Comparison of ENCODE assay signal across 11 cellular contexts in genomic region chr6:46128476-46128875, GRCh38. TPM values are rescaled to one million over a fixed set of nuclear protein-coding genes. Genes with fewer than 3 reads are reported as not detected.
DNase-seq lines count a peak whose midpoint lies in the region; ATAC-seq and TF ChIP-seq lines count a peak whose summit lies in the region.
"Had no signal": no experiment of that assay in that cellular context is flagged by ENCODE, and none has a peak within 500 bp of the region (broad histone marks: within the 10 kb centered on the region; RNA-seq: fewer than 3 reads in every experiment).

No MANE protein-coding gene starts in this region.

- no peak for TF ChIP-seq POLR2A in HCT116 (IDR thresholded peaks at IDR 0.05; ENCODE audit: borderline replicate concordance, extremely low read depth, insufficient read depth, insufficient read length)

- no peaks in the 10 kb centered on the region for H4K20me1 ChIP-seq in HCT116 (ENCODE audit: insufficient read depth)

- WGBS in psoas muscle, 3 donors: 63 to 89% (median 71%) methylated on average over 3 of the region's 3 CpGs

- no peaks in the 10 kb centered on the region for H3K9me2 ChIP-seq in HCT116 (ENCODE audit: insufficient read depth)

- H3K79me2 ChIP-seq in HCT116 (ENCODE audit: insufficient read depth, low read length): peaks cover 4% of the 10 kb centered on the region

- H2AFZ ChIP-seq in HCT116 (ENCODE audit: low read depth, low read length, poor library complexity, severe bottlenecking): no peak overlapping the region

- H3K4me3 ChIP-seq in HCT116 (replicated peaks in 1 of 2; ENCODE audit: low read depth in 1 of 2, low read length in 2 of 2) (peak overlapping the region; percentile 86 to 92; a peak in 3 of 4 replicates), psoas muscle (peak overlapping the region; percentile 94)

- H3K4me1 ChIP-seq in HCT116 (ENCODE audit: control insufficient read depth in 1 of 2, insufficient read depth in 2 of 2, low read length in 2 of 2) (peaks cover 3 to 11% of the 10 kb centered on the region in 2 experiments; a peak in 3 of 4 replicates), psoas muscle (peaks cover 31% of the 10 kb centered on the region)
- H3K4me1 ChIP-seq: Peyer's patch had no signal

- no TSS peak for BruUV-seq in HCT116 (replicated peaks; lab: Mats Ljungman, UMichigan)

- H3K27me3 Mint-ChIP-seq in activated CD8-positive, alpha-beta memory T cell treated with anti-CD3 and anti-CD28 coated beads, Interleukin-2, amount 10 ng/mL, durations not matched to agents 7 days and 5 days: no peaks in the 10 kb centered on the region
- no peaks in the 10 kb centered on the region for H3K27me3 Mint-ChIP-seq in T-cell

- RAD21 ChIA-PET in HCT116 (lab: Charles Lee; ENCODE audit: low non-redundant PET in 1 of 2, low total read pairs in 2 of 2, uncharacterized antibody in 2 of 2, unreplicated experiment in 2 of 2): no interaction called here

- no peak overlapping the region for H3K27ac ChIP-seq in HCT116 (ENCODE audit: low read depth, low read length)
- H3K27ac ChIP-seq in psoas muscle: peak overlapping the region; percentile 65
- H3K27ac ChIP-seq in substantia nigra (ENCODE audit: low read depth, low read length, poor library complexity, severe bottlenecking): no peak overlapping the region

- H3K27me3 ChIP-seq in HCT116 (ENCODE audit: insufficient read depth, low read length): no peaks in the 10 kb centered on the region
- no peaks in the 10 kb centered on the region for H3K27me3 ChIP-seq in psoas muscle (ENCODE audit: insufficient read depth in 3 of 3, low read length in 2 of 3)
- H3K27me3 ChIP-seq: Peyer's patch, suprapubic skin had no signal

- TF ChIP-seq RAD21 in HCT116 (IDR thresholded peaks at IDR 0.05; ENCODE audit: low read depth): no peak

- H3K27ac Mint-ChIP-seq in activated CD8-positive, alpha-beta memory T cell treated with anti-CD3 and anti-CD28 coated beads, Interleukin-2, amount 10 ng/mL, durations not matched to agents 7 days and 5 days: no peak overlapping the region
- H3K27ac Mint-ChIP-seq in T-cell: peak overlapping the region in 1 of 2 donors; percentile 96

- CTCF ChIA-PET in activated CD8-positive, alpha-beta memory T cell treated with anti-CD3 and anti-CD28 coated beads, Interleukin-2, amount 10 ng/mL, durations not matched to agents 7 days and 5 days (lab: Charles Lee): interaction anchor here (0.7 to 2.2 kb wide), 5 partner anchors 10 to 197 kb away, joined by 3 to 8 read pairs (median 6); partner anchors contain the start of gene ENPP5
- CTCF ChIA-PET in HCT116 (lab: Charles Lee) (interaction anchor here (1.9 kb wide), 1 partner anchor 38 kb away, joined by 8 read pairs; no protein-coding TSS in a partner anchor), T-cell (lab: Charles Lee) (interaction anchor here in 1 of 2 donors (0.7 to 2.4 kb wide), 2 partner anchors 38 to 280 kb away, joined by 3 to 10 read pairs; no protein-coding TSS in a partner anchor)

- no peaks in the 10 kb centered on the region for H3K36me3 ChIP-seq in HCT116 (ENCODE audit: control insufficient read depth in 1 of 2, insufficient read depth in 2 of 2, low read length in 2 of 2)
- H3K36me3 ChIP-seq in psoas muscle (ENCODE audit: insufficient read depth in 1 of 2, low read depth in 1 of 2): no peaks in the 10 kb centered on the region
- H3K36me3 ChIP-seq: Peyer's patch, suprapubic skin had no signal

- TF ChIP-seq CTCF in HCT116 (IDR thresholded peaks at IDR 0.05 in 2 of 3, conservative IDR thresholded peaks at IDR 0.05 in 1 of 3; ENCODE audit: borderline replicate concordance in 1 of 3, insufficient read depth in 1 of 3, low read depth in 2 of 3, low read length in 2 of 3): no peak
- TF ChIP-seq CTCF in psoas muscle (IDR thresholded peaks at IDR 0.05): no peak

- no peaks in the 10 kb centered on the region for H3K9me3 Mint-ChIP-seq in activated CD8-positive, alpha-beta memory T cell treated with anti-CD3 and anti-CD28 coated beads, Interleukin-2, amount 10 ng/mL, durations not matched to agents 7 days and 5 days (ENCODE audit: low read depth)
- H3K9me3 Mint-ChIP-seq in T-cell: no peaks in the 10 kb centered on the region

- POLR2A ChIA-PET in HCT116 (lab: Charles Lee) (interaction anchor here (1.4 kb wide), 1 partner anchor 42 kb away, joined by 5 read pairs; the partner anchor contains the start of gene ENPP5), T-cell (lab: Charles Lee) (interaction anchor here in 1 of 2 donors (0.6 kb wide), 2 partner anchors 195 to 406 kb away, joined by 3 to 5 read pairs; no protein-coding TSS in a partner anchor)

- H3K36me3 Mint-ChIP-seq in activated CD8-positive, alpha-beta memory T cell treated with anti-CD3 and anti-CD28 coated beads, Interleukin-2, amount 10 ng/mL, durations not matched to agents 7 days and 5 days: peaks cover 6% of the 10 kb centered on the region
- no peaks in the 10 kb centered on the region for H3K36me3 Mint-ChIP-seq in T-cell

- peak overlapping the region; percentile 78 for H3K4me2 ChIP-seq in HCT116 (ENCODE audit: low read length)

- no peak for ATAC-seq in activated CD8-positive, alpha-beta memory T cell treated with anti-CD3 and anti-CD28 coated beads, Interleukin-2, amount 10 ng/mL, durations not matched to agents 7 days and 5 days
- ATAC-seq in HCT116: no peak
- no peak for ATAC-seq in T-cell (replicated peaks in 1 of 4)
- ATAC-seq in psoas muscle: no peak
- ATAC-seq in HG03520 (IDR thresholded peaks at IDR 0.05; ENCODE audit: unreplicated experiment): no peak

- intact Hi-C loops in HCT116 (cut with micrococcal nuclease) (no loop called here), psoas muscle (cut with DNase I) (no loop called here)

- H3K4me3 Mint-ChIP-seq in activated CD8-positive, alpha-beta memory T cell treated with anti-CD3 and anti-CD28 coated beads, Interleukin-2, amount 10 ng/mL, durations not matched to agents 7 days and 5 days: peak overlapping the region; percentile 54
- H3K4me3 Mint-ChIP-seq in T-cell: peak overlapping the region; percentile 93 to 100 (median 97)

- H3K9me3 ChIP-seq in HCT116 (ENCODE audit: control insufficient read depth in 1 of 2, insufficient read depth in 1 of 2, low read depth in 1 of 2, low read length in 2 of 2): no peaks in the 10 kb centered on the region
- no peaks in the 10 kb centered on the region for H3K9me3 ChIP-seq in psoas muscle
- H3K9me3 ChIP-seq: Peyer's patch, suprapubic skin had no signal

- no peak for DNase-seq in activated CD8-positive, alpha-beta memory T cell treated with anti-CD3 and anti-CD28 coated beads, Interleukin-2, amount 10 ng/mL, durations not matched to agents 7 days and 5 days
- DNase-seq in activated CD8-positive, alpha-beta memory T cell treated with anti-CD3 and anti-CD28 coated beads, Interleukin-2, amount 50 U/mL, for 48 hours: no peak
- DNase-seq in HCT116 (ENCODE audit: low read depth, low spot score) (no peak), T-cell (no peak), psoas muscle (no peak), DMS 273 (lab: John Stamatoyannopoulos, UW; ENCODE audit: unreplicated experiment) (no peak), substantia nigra (lab: John Stamatoyannopoulos, UW) (no peak)
- DNase-seq: effector CD8-positive, alpha-beta T cell; Peyer's patch had no signal

- peaks cover 28% of the 10 kb centered on the region for H3K4me1 Mint-ChIP-seq in activated CD8-positive, alpha-beta memory T cell treated with anti-CD3 and anti-CD28 coated beads, Interleukin-2, amount 10 ng/mL, durations not matched to agents 7 days and 5 days
- H3K4me1 Mint-ChIP-seq in T-cell: peaks cover 39 to 47% (median 40%) of the 10 kb centered on the region in 3 donors

- no peak overlapping the region for H3K9ac ChIP-seq in HCT116 (ENCODE audit: low read length)

TF ChIP-seq in HCT116, 20 proteins besides CTCF, POLR2A, EP300 and RAD21 (continues in another document):
- TF ChIP-seq ELF1 (IDR thresholded peaks at IDR 0.05; ENCODE audit: borderline replicate concordance, low read depth) (no peak), CBX3 (IDR thresholded peaks at IDR 0.05; ENCODE audit: low read depth) (no peak), EZH2phosphoT487 (IDR thresholded peaks at IDR 0.05; ENCODE audit: borderline replicate concordance) (no peak), SRF (IDR thresholded peaks at IDR 0.05; ENCODE audit: low read depth) (no peak), SIN3A (IDR thresholded peaks at IDR 0.05; ENCODE audit: low read depth) (no peak), ZBTB33 (IDR thresholded peaks at IDR 0.05; ENCODE audit: extremely low read depth, insufficient replicate concordance, low read length) (no peak), POLR2AphosphoS5 (IDR thresholded peaks at IDR 0.05; ENCODE audit: low read depth, low read length) (no peak), TCF7L2 (IDR thresholded peaks at IDR 0.05; ENCODE audit: borderline replicate concordance, extremely low read depth, insufficient read depth, insufficient read length) (no peak), EGR1 (IDR thresholded peaks at IDR 0.05; ENCODE audit: low read depth) (no peak)

RNA-seq across cellular contexts. Expression of gene ENPP4, which starts 1.3 kb away (rescaled TPM):
- 1 to 10 TPM; 7.1 to 8.0 TPM for total RNA-seq in activated CD8-positive, alpha-beta memory T cell treated with anti-CD3 and anti-CD28 coated beads, Interleukin-2, amount 10 ng/mL, durations not matched to agents 7 days and 5 days
- total RNA-seq in HCT116 (2021; ENCODE audit: unreplicated experiment) (9.6 TPM), T-cell (1 to 10 TPM; 6.3 to 9.4 (median 8.1) TPM), psoas muscle (10 to 100 TPM; 14.2 to 22.1 (median 20.5) TPM)
- polyA plus RNA-seq in HCT116 (2012): 4.0 and 4.8 TPM in 2 replicates
- polyA plus RNA-seq in psoas muscle: 10 to 100 TPM in 2 of 3 donors, 1 to 10 TPM in 1; 8.1 to 28.5 (median 13.8) TPM

RNA-seq across cellular contexts. Expression of gene ENPP5, which starts 42.3 kb away (rescaled TPM):
- under 1 TPM in 1 of 2 experiments, not detected in 1; 0.58 TPM for total RNA-seq in activated CD8-positive, alpha-beta memory T cell treated with anti-CD3 and anti-CD28 coated beads, Interleukin-2, amount 10 ng/mL, durations not matched to agents 7 days and 5 days
- 4.5 TPM for total RNA-seq in HCT116 (2021; ENCODE audit: unreplicated experiment)
- polyA plus RNA-seq in HCT116 (2012): 2.0 and 3.5 TPM in 2 replicates
- total RNA-seq in T-cell: 1 to 10 TPM in 1 of 5 donors, under 1 TPM in 4; 0.38 to 1.7 (median 0.70) TPM
- 1 to 10 TPM; 3.2 to 7.1 (median 5.6) TPM for total RNA-seq in psoas muscle
- polyA plus RNA-seq in psoas muscle: 10 to 100 TPM in 1 of 3 donors, 1 to 10 TPM in 2; 1.8 to 26.8 (median 2.9) TPM
